In the genomic region with DNA sequence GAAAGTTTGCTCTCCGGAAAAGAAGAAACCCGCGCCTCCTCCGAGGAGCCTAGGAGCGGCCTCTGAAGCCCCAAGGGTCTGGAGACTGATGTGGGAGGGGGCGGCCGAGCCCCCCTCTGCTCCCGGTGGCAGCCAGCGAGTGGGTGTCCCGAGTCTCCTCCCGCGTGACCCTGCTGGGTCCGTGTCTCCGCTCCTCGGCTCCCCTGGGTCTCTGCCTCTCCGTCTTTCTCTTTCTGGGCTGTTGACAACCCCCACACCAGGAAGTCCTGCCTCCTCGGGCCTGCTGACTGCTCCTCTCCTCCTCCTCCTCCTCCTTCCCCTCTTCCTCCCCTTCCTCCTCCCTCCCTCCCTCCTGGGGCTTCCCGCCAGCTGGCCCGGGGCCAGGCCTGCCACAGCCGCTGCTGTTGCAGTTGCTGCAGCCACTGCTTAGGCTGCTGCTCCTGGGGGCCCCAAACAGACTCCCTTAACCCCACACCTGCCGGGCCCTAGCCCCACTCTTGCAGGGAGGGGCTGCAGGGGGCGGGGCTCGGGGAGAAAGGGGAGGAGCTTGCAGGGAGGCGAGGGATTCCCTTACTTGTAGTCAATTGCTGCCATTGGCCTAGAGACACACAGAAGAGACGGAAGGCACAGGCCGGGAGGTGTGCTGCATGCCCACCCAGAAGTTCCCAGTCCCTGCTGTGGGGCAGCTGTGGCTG, we compare ENCODE assay signal across 1 cellular context.
A peak's percentile ranks its signal among the peaks of the same experiment; 100 is the strongest.
TF ChIP-seq lines count a peak whose summit lies in the region.

A gene (minus strand): TSS at position 249 of the 695 bp plus-strand sequence. CDS start 1,176 bp downstream, outside the sequence.

TF ChIP-seq in K562, 482 proteins besides CTCF, POLR2A, EP300 and RAD21 (continued from another document and continues in another):
- TF ChIP-seq, protein P1, sequence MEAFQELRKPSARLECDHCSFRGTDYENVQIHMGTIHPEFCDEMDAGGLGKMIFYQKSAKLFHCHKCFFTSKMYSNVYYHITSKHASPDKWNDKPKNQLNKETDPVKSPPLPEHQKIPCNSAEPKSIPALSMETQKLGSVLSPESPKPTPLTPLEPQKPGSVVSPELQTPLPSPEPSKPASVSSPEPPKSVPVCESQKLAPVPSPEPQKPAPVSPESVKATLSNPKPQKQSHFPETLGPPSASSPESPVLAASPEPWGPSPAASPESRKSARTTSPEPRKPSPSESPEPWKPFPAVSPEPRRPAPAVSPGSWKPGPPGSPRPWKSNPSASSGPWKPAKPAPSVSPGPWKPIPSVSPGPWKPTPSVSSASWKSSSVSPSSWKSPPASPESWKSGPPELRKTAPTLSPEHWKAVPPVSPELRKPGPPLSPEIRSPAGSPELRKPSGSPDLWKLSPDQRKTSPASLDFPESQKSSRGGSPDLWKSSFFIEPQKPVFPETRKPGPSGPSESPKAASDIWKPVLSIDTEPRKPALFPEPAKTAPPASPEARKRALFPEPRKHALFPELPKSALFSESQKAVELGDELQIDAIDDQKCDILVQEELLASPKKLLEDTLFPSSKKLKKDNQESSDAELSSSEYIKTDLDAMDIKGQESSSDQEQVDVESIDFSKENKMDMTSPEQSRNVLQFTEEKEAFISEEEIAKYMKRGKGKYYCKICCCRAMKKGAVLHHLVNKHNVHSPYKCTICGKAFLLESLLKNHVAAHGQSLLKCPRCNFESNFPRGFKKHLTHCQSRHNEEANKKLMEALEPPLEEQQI (IDR thresholded peaks at IDR 0.05), result no peak
- TF ChIP-seq BHLHE40 (IDR thresholded peaks at IDR 0.05; ENCODE audit: low read length) (no peak), PRMT5 (CRISPR knock-in tag; IDR thresholded peaks at IDR 0.05) (no peak), ZNF124 (CRISPR knock-in tag; IDR thresholded peaks at IDR 0.05) (no peak), CHCHD3 (CRISPR knock-in tag; IDR thresholded peaks at IDR 0.05) (no peak), KLF1 (tag; IDR thresholded peaks at IDR 0.05) (no peak), MTA1 (IDR thresholded peaks at IDR 0.05; ENCODE audit: borderline replicate concordance) (peak; percentile 94), PPARD (CRISPR knock-in tag; IDR thresholded peaks at IDR 0.05) (no peak), POLR3G (IDR thresholded peaks at IDR 0.05; ENCODE audit: extremely low read depth, insufficient read length, insufficient replicate concordance) (no peak), ZNF444 (CRISPR knock-in tag; IDR thresholded peaks at IDR 0.05) (no peak), KAT2B (IDR thresholded peaks at IDR 0.05; ENCODE audit: low read depth, low read length) (no peak), KDM2B (CRISPR knock-in tag; IDR thresholded peaks at IDR 0.05) (no peak), NFE2 (IDR thresholded peaks at IDR 0.05; ENCODE audit: low read depth) (no peak), ZFX (CRISPR knock-in tag; IDR thresholded peaks at IDR 0.05) (peak; percentile 54), ZNF766 (CRISPR knock-in tag; conservative IDR thresholded peaks at IDR 0.05) (no peak), FOXJ3 (CRISPR knock-in tag; IDR thresholded peaks at IDR 0.05) (no peak), ZNF24 (IDR thresholded peaks at IDR 0.05) (no peak), ZNF668 (CRISPR knock-in tag; IDR thresholded peaks at IDR 0.05) (no peak), TCF3 (CRISPR knock-in tag; IDR thresholded peaks at IDR 0.05) (no peak; the same call in 1 of the 2 replicates), NCOA2 (IDR thresholded peaks at IDR 0.05; ENCODE audit: partially characterized antibody in 2 of 2) (no peak), ZNF146 (CRISPR knock-in tag; IDR thresholded peaks at IDR 0.05; ENCODE audit: unreplicated experiment) (no peak), ZNF717 (CRISPR knock-in tag; IDR thresholded peaks at IDR 0.05) (no peak), ASH1L (IDR thresholded peaks at IDR 0.05; ENCODE audit: borderline replicate concordance, low read depth, partially characterized antibody) (peak; percentile 61), ZNF830 (CRISPR knock-in tag; IDR thresholded peaks at IDR 0.05) (no peak)
- TF ChIP-seq, protein P2, sequence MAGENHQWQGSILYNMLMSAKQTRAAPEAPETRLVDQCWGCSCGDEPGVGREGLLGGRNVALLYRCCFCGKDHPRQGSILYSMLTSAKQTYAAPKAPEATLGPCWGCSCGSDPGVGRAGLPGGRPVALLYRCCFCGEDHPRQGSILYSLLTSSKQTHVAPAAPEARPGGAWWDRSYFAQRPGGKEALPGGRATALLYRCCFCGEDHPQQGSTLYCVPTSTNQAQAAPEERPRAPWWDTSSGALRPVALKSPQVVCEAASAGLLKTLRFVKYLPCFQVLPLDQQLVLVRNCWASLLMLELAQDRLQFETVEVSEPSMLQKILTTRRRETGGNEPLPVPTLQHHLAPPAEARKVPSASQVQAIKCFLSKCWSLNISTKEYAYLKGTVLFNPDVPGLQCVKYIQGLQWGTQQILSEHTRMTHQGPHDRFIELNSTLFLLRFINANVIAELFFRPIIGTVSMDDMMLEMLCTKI (IDR thresholded peaks at IDR 0.05; ENCODE audit: partially characterized antibody), result no peak
- TF ChIP-seq, protein P3, sequence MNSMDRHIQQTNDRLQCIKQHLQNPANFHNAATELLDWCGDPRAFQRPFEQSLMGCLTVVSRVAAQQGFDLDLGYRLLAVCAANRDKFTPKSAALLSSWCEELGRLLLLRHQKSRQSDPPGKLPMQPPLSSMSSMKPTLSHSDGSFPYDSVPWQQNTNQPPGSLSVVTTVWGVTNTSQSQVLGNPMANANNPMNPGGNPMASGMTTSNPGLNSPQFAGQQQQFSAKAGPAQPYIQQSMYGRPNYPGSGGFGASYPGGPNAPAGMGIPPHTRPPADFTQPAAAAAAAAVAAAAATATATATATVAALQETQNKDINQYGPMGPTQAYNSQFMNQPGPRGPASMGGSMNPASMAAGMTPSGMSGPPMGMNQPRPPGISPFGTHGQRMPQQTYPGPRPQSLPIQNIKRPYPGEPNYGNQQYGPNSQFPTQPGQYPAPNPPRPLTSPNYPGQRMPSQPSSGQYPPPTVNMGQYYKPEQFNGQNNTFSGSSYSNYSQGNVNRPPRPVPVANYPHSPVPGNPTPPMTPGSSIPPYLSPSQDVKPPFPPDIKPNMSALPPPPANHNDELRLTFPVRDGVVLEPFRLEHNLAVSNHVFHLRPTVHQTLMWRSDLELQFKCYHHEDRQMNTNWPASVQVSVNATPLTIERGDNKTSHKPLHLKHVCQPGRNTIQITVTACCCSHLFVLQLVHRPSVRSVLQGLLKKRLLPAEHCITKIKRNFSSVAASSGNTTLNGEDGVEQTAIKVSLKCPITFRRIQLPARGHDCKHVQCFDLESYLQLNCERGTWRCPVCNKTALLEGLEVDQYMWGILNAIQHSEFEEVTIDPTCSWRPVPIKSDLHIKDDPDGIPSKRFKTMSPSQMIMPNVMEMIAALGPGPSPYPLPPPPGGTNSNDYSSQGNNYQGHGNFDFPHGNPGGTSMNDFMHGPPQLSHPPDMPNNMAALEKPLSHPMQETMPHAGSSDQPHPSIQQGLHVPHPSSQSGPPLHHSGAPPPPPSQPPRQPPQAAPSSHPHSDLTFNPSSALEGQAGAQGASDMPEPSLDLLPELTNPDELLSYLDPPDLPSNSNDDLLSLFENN (IDR thresholded peaks at IDR 0.05; ENCODE audit: low read depth in 2 of 2, low read length in 2 of 2), result no peak; a peak in 1 of 4 replicates
- TF ChIP-seq, protein P4, sequence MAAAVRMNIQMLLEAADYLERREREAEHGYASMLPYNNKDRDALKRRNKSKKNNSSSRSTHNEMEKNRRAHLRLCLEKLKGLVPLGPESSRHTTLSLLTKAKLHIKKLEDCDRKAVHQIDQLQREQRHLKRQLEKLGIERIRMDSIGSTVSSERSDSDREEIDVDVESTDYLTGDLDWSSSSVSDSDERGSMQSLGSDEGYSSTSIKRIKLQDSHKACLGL (CRISPR knock-in tag; IDR thresholded peaks at IDR 0.05; ENCODE audit: borderline replicate concordance, poor library complexity, severe bottlenecking), result no peak
- TF ChIP-seq, protein P5, sequence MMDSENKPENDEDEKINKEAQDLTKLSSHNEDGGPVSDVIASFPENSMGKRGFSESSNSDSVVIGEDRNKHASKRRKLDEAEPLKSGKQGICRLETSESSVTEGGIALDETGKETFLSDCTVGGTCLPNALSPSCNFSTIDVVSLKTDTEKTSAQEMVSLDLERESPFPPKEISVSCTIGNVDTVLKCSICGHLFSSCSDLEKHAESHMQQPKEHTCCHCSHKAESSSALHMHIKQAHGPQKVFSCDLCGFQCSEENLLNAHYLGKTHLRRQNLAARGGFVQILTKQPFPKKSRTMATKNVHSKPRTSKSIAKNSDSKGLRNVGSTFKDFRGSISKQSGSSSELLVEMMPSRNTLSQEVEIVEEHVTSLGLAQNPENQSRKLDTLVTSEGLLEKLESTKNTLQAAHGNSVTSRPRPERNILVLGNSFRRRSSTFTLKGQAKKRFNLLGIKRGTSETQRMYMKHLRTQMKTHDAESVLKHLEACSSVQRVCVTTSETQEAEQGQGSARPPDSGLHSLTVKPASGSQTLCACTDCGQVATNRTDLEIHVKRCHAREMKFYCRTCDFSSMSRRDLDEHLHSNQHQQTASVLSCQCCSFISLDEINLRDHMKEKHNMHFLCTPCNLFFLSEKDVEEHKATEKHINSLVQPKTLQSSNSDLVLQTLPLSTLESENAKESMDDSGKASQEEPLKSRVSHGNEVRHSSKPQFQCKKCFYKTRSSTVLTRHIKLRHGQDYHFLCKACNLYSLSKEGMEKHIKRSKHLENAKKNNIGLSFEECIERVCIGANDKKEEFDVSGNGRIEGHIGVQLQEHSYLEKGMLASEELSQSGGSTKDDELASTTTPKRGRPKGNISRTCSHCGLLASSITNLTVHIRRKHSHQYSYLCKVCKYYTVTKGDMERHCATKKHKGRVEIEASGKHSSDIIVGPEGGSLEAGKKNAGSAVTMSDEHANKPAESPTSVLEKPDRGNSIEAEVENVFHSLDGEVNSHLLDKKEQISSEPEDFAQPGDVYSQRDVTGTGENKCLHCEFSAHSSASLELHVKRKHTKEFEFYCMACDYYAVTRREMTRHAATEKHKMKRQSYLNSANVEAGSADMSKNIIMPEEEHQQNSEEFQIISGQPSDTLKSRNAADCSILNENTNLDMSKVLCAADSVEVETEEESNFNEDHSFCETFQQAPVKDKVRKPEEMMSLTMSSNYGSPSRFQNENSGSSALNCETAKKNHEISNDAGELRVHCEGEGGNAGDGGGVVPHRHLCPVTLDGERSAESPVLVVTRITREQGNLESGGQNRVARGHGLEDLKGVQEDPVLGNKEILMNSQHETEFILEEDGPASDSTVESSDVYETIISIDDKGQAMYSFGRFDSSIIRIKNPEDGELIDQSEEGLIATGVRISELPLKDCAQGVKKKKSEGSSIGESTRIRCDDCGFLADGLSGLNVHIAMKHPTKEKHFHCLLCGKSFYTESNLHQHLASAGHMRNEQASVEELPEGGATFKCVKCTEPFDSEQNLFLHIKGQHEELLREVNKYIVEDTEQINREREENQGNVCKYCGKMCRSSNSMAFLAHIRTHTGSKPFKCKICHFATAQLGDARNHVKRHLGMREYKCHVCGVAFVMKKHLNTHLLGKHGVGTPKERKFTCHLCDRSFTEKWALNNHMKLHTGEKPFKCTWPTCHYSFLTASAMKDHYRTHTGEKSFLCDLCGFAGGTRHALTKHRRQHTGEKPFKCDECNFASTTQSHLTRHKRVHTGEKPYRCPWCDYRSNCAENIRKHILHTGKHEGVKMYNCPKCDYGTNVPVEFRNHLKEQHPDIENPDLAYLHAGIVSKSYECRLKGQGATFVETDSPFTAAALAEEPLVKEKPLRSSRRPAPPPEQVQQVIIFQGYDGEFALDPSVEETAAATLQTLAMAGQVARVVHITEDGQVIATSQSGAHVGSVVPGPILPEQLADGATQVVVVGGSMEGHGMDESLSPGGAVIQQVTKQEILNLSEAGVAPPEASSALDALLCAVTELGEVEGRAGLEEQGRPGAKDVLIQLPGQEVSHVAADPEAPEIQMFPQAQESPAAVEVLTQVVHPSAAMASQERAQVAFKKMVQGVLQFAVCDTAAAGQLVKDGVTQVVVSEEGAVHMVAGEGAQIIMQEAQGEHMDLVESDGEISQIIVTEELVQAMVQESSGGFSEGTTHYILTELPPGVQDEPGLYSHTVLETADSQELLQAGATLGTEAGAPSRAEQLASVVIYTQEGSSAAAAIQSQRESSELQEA (IDR thresholded peaks at IDR 0.05; ENCODE audit: low read depth), result no peak; the same call in 1 of the 2 replicates
- TF ChIP-seq, protein P6, sequence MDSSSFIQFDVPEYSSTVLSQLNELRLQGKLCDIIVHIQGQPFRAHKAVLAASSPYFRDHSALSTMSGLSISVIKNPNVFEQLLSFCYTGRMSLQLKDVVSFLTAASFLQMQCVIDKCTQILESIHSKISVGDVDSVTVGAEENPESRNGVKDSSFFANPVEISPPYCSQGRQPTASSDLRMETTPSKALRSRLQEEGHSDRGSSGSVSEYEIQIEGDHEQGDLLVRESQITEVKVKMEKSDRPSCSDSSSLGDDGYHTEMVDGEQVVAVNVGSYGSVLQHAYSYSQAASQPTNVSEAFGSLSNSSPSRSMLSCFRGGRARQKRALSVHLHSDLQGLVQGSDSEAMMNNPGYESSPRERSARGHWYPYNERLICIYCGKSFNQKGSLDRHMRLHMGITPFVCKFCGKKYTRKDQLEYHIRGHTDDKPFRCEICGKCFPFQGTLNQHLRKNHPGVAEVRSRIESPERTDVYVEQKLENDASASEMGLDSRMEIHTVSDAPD (CRISPR knock-in tag; IDR thresholded peaks at IDR 0.05), result no peak
- TF ChIP-seq, protein P7, sequence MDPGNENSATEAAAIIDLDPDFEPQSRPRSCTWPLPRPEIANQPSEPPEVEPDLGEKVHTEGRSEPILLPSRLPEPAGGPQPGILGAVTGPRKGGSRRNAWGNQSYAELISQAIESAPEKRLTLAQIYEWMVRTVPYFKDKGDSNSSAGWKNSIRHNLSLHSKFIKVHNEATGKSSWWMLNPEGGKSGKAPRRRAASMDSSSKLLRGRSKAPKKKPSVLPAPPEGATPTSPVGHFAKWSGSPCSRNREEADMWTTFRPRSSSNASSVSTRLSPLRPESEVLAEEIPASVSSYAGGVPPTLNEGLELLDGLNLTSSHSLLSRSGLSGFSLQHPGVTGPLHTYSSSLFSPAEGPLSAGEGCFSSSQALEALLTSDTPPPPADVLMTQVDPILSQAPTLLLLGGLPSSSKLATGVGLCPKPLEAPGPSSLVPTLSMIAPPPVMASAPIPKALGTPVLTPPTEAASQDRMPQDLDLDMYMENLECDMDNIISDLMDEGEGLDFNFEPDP (CRISPR knock-in tag; IDR thresholded peaks at IDR 0.05), result no peak
- TF ChIP-seq, protein P8, sequence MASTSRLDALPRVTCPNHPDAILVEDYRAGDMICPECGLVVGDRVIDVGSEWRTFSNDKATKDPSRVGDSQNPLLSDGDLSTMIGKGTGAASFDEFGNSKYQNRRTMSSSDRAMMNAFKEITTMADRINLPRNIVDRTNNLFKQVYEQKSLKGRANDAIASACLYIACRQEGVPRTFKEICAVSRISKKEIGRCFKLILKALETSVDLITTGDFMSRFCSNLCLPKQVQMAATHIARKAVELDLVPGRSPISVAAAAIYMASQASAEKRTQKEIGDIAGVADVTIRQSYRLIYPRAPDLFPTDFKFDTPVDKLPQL (IDR thresholded peaks at IDR 0.05; ENCODE audit: extremely low read depth, insufficient read length), result no peak
- TF ChIP-seq, protein P9, sequence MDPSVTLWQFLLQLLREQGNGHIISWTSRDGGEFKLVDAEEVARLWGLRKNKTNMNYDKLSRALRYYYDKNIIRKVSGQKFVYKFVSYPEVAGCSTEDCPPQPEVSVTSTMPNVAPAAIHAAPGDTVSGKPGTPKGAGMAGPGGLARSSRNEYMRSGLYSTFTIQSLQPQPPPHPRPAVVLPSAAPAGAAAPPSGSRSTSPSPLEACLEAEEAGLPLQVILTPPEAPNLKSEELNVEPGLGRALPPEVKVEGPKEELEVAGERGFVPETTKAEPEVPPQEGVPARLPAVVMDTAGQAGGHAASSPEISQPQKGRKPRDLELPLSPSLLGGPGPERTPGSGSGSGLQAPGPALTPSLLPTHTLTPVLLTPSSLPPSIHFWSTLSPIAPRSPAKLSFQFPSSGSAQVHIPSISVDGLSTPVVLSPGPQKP (CRISPR knock-in tag; IDR thresholded peaks at IDR 0.05), result no peak
